ENCODE assay signal across 23 cellular contexts in genomic region chr1:231814031-231814430, GRCh38.
A peak's percentile ranks its signal among the peaks of the same experiment; 100 is the strongest.
DNase-seq lines count a peak whose midpoint lies in the region; ATAC-seq, FAIRE-seq and TF ChIP-seq lines count a peak whose summit lies in the region.
"Had no signal": no experiment of that assay in that cellular context is flagged by ENCODE, and none has a peak within 500 bp of the region (broad histone marks: within the 10 kb centered on the region; RNA-seq: fewer than 3 reads in every experiment).

No MANE protein-coding gene starts in this region.

- no peak overlapping the region for H2AFZ ChIP-seq in endothelial cell of umbilical vein (ENCODE audit: low read depth, low read length)

- H3K27ac ChIP-seq in heart left ventricle (peak overlapping the region in 10 of 12 donors; percentile 3 to 64 (median 37)), endothelial cell of umbilical vein (ENCODE audit: insufficient read depth, low read depth, low read length) (peak overlapping the region; percentile 50)
- H3K27ac ChIP-seq: BLaER1, SJSA1 had no signal

- H3K36me3 ChIP-seq in heart left ventricle (peaks cover 0 to 24% (median 0%) of the 10 kb centered on the region in 9 donors), endothelial cell of umbilical vein (ENCODE audit: control insufficient read depth in 2 of 2, extremely low read depth in 1 of 2, insufficient read depth in 2 of 2, low read length in 2 of 2) (no peaks in the 10 kb centered on the region)
- H3K36me3 ChIP-seq: SJSA1 had no signal

- no peak for DNase-seq in heart left ventricle
- no peak for DNase-seq in left ventricle myocardium superior
- DNase-seq in KG1 (lab: John Stamatoyannopoulos, UW): peak; percentile 31
- peak; percentile 93 for DNase-seq in endothelial cell of umbilical vein (ENCODE audit: low read depth, low spot score)
- DNase-seq in mesothelial cell of epicardium (ENCODE audit: low spot score in 2 of 2, unreplicated experiment in 2 of 2): no peak
- DNase-seq in stimulated activated naive CD8-positive, alpha-beta T cell treated with anti-CD3 and anti-CD28 coated beads, Interleukin-15, Interleukin-2, amounts not matched to agents 100 U/mL and 50 U/mL, for 24 hours: no peak
- no peak for DNase-seq in lower leg skin (ENCODE audit: low spot score in 2 of 2)
- no peak for DNase-seq in stimulated activated naive CD4-positive, alpha-beta T cell treated with Interleukin-2 at 50 U/mL for 16 hours (lab: John Stamatoyannopoulos, UW)
- DNase-seq: CD4-positive, CD25-positive, alpha-beta regulatory T cell; Kasumi-1; NCI-H1105; NCI-H1436 treated with DMSO at 0.1 percent for 48 hours; NCI-H187 treated with DMSO at 0.1 percent for 48 hours; NCI-H2107; NCI-H524; NCI-H774; NK-92 treated with Interleukin-12 subunit alpha and Interleukin-12 subunit beta, amount 100 ng/mL, for 24 hours; PC-3 had no signal

- H3K9me3 Mint-ChIP-seq in mesothelial cell of epicardium: peaks cover 24% of the 10 kb centered on the region

- H3K4me1 Mint-ChIP-seq in mesothelial cell of epicardium: peaks cover 5% of the 10 kb centered on the region

- peak overlapping the region; percentile 7 for H3K27ac Mint-ChIP-seq in mesothelial cell of epicardium
- H3K27ac Mint-ChIP-seq: CD4-positive, CD25-positive, alpha-beta regulatory T cell had no signal

- peaks cover 8% of the 10 kb centered on the region for H3K36me3 Mint-ChIP-seq in mesothelial cell of epicardium

- dilution Hi-C loops in endothelial cell of umbilical vein (cut with MboI; ENCODE audit: extremely low pct_ligation_motif_present, low sequenced_read_pairs): no loop called here

- TF ChIP-seq CTCF in heart left ventricle (IDR thresholded peaks at IDR 0.05): no peak
- TF ChIP-seq CTCF in endothelial cell of umbilical vein (IDR thresholded peaks at IDR 0.05; ENCODE audit: extremely low read depth in 1 of 2, insufficient read depth in 1 of 2, low read depth in 1 of 2, low read length in 2 of 2): no peak
- no peak for TF ChIP-seq CTCF in mesothelial cell of epicardium (IDR thresholded peaks at IDR 0.05; ENCODE audit: unreplicated experiment)
- TF ChIP-seq CTCF in lower leg skin (IDR thresholded peaks at IDR 0.05): no peak

- no peaks in the 10 kb centered on the region for H4K20me1 ChIP-seq in endothelial cell of umbilical vein (replicated peaks; ENCODE audit: control insufficient read depth, extremely low read depth, insufficient read depth, low read length)
- H4K20me1 ChIP-seq: BLaER1 had no signal

- H3K27me3 Mint-ChIP-seq in mesothelial cell of epicardium (ENCODE audit: low read depth): no peaks in the 10 kb centered on the region
- H3K27me3 Mint-ChIP-seq: CD4-positive, CD25-positive, alpha-beta regulatory T cell had no signal

- no peak for TF ChIP-seq POLR2A in heart left ventricle (IDR thresholded peaks at IDR 0.05)
- no peak for TF ChIP-seq POLR2A in endothelial cell of umbilical vein (IDR thresholded peaks at IDR 0.05; ENCODE audit: low read depth, low read length)
- TF ChIP-seq POLR2A in lower leg skin (IDR thresholded peaks at IDR 0.05): no peak

- H3K4me1 ChIP-seq in heart left ventricle: peaks cover 0 to 25% (median 12%) of the 10 kb centered on the region in 12 donors
- peaks cover 22% of the 10 kb centered on the region for H3K4me1 ChIP-seq in endothelial cell of umbilical vein (ENCODE audit: control insufficient read depth, extremely low read depth, insufficient read depth, low read length)
- H3K4me1 ChIP-seq: BLaER1 had no signal

- H3K9me3 ChIP-seq in heart left ventricle: no peaks in the 10 kb centered on the region
- H3K9me3 ChIP-seq in endothelial cell of umbilical vein (replicated peaks; ENCODE audit: control insufficient read depth, insufficient read depth, low read length): no peaks in the 10 kb centered on the region
- H3K9me3 ChIP-seq: SJSA1 had no signal

- H3K27me3 ChIP-seq in heart left ventricle (no peaks in the 10 kb centered on the region), endothelial cell of umbilical vein (ENCODE audit: control insufficient read depth in 2 of 2, insufficient read depth in 2 of 2, low read length in 2 of 2) (no peaks in the 10 kb centered on the region)
- H3K27me3 ChIP-seq: BLaER1, SJSA1 had no signal

- intact Hi-C loops in heart left ventricle (cut with DNase I): no loop called here
- intact Hi-C loops in left ventricle myocardium superior (cut with micrococcal nuclease): no loop called here
- intact Hi-C loops in endothelial cell of umbilical vein (cut with micrococcal nuclease): loop anchor here (1.0 to 5.0 kb wide), 2 partner anchors 13 to 48 kb away; no protein-coding TSS in a partner anchor
- intact Hi-C loops in lower leg skin (cut with DNase I; ENCODE audit: low total_unique reads): no loop called here

- no peak overlapping the region for H3K4me3 Mint-ChIP-seq in mesothelial cell of epicardium

- no peaks in the 10 kb centered on the region for H3K79me2 ChIP-seq in endothelial cell of umbilical vein (ENCODE audit: control insufficient read depth, insufficient read depth, low read length)

- H3K9me1 ChIP-seq in endothelial cell of umbilical vein (replicated peaks; ENCODE audit: control insufficient read depth, extremely low read depth, insufficient read depth, low read length): no peaks in the 10 kb centered on the region

- BruUV-seq in endothelial cell of umbilical vein (replicated peaks; lab: Mats Ljungman, UMichigan): no TSS peak

- 52 to 66% (median 55%) methylated on average over 2 of the region's 2 CpGs for WGBS in heart left ventricle, 4 donors
- WGBS in lower leg skin, 2 donors: 43 to 45% methylated on average over 2 of the region's 2 CpGs

- CTCF ChIA-PET in endothelial cell of umbilical vein (lab: Charles Lee): interaction anchor here (0.8 to 1.1 kb wide), 2 partner anchors 57 to 59 kb away, joined by 3 read pairs; no protein-coding TSS in a partner anchor

- ATAC-seq in heart left ventricle (no peak), left ventricle myocardium superior (no peak)
- no peak for ATAC-seq in stimulated activated naive CD8-positive, alpha-beta T cell treated with anti-CD3 and anti-CD28 coated beads, Interleukin-15, Interleukin-2, amounts not matched to agents 100 U/mL and 50 U/mL, for 24 hours
- ATAC-seq: HCT116, PC-3 had no signal

- H3K9ac ChIP-seq in endothelial cell of umbilical vein (replicated peaks; ENCODE audit: extremely low read depth, insufficient read depth, low read length): peak overlapping the region; percentile 34
- H3K9ac ChIP-seq: BLaER1 had no signal

- H3K4me3 ChIP-seq in heart left ventricle (no peak overlapping the region), endothelial cell of umbilical vein (replicated peaks in 1 of 3; ENCODE audit: insufficient read depth in 1 of 3, low read depth in 1 of 3, low read length in 3 of 3) (no peak overlapping the region), lower leg skin (ENCODE audit: low read depth, poor library complexity, severe bottlenecking) (no peak overlapping the region)
- H3K4me3 ChIP-seq: BLaER1, SJSA1 had no signal

- FAIRE-seq in endothelial cell of umbilical vein (lab: Jason Lieb, UNC): peak; percentile 84
- FAIRE-seq: A204.1, GM12891 had no signal

- POLR2A ChIA-PET in endothelial cell of umbilical vein (lab: Charles Lee): no interaction called here

- H3K4me2 ChIP-seq in endothelial cell of umbilical vein (ENCODE audit: insufficient read depth, low read length): peak overlapping the region; percentile 86
- H3K4me2 ChIP-seq: BLaER1 had no signal

TF ChIP-seq in endothelial cell of umbilical vein, 7 proteins besides CTCF, POLR2A, EP300 and RAD21:
- TF ChIP-seq MAX (IDR thresholded peaks at IDR 0.05; ENCODE audit: insufficient read depth, insufficient read length): no peak
- peak; percentile 45 for TF ChIP-seq GATA2 (IDR thresholded peaks at IDR 0.05; ENCODE audit: insufficient read depth, insufficient read length, low read depth, low read length)

Comparison
In these comparisons a context has a peak if more than half of its experiments do, and no peak if none do; other contexts are left out.
1. DNase-seq: peak in KG1 (single experiment) and endothelial cell of umbilical vein (single experiment); none in heart left ventricle (0 of 5), left ventricle myocardium superior (single experiment), mesothelial cell of epicardium (0 of 2), stimulated activated naive CD8-positive, alpha-beta T cell treated with anti-CD3 and anti-CD28 coated beads, Interleukin-15, Interleukin-2, amounts not matched to agents 100 U/mL and 50 U/mL, for 24 hours (single experiment), lower leg skin (0 of 2) and stimulated activated naive CD4-positive, alpha-beta T cell treated with Interleukin-2 at 50 U/mL for 16 hours (single experiment).